16 cellular contexts compared by ENCODE assay signal in the genomic region with DNA sequence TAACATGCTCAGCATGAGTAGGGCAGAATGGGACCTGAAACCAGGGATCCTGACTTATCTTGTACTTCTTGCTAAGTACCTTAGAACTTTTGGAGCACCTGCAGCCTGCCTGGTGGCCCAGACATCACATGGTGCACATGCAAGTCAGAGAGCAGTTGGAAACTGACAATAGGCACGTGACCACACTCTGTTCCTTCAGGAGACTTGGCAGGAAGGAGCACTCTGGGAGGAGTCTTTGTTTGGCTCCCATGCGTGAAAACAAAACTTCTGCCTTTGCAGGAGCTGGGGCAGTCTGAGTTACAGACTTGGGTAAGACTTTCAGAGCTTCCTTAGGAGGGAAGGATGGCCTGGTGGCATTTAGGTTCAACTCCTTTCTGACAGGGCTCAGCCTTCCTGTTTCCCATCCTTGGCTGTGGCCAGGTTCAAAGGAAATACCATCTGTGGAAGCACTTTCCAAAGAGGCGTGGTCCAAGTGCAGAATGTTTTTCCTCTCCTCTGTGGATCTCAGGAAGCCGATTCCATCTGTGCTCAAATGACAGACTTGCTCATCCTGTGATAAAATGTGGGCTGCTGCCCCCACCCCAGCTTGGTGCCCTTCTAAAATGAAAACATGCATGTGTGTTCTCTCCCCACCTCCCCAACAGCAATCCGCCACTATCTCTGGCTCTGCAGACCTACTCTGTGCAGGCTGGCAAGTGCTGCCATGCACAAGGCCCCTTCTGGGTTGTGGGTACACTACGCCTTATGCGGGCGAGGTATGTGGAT. TPM values are rescaled to one million over a fixed set of nuclear protein-coding genes. Genes with fewer than 3 reads are reported as not detected.
A peak's percentile ranks its signal among the peaks of the same experiment; 100 is the strongest.
DNase-seq lines count a peak whose midpoint lies in the region; ATAC-seq and TF ChIP-seq lines count a peak whose summit lies in the region.
"Had no signal": no experiment of that assay in that cellular context is flagged by ENCODE, and none has a peak within 500 bp of the region (broad histone marks: within the 10 kb centered on the region; RNA-seq: fewer than 3 reads in every experiment).

No MANE protein-coding gene starts in this region.

- H3K4me2 ChIP-seq in BLaER1: peak overlapping the region; percentile 27; the same call in 1 of the 2 replicates
- no peak overlapping the region for H3K4me2 ChIP-seq in osteoblast (ENCODE audit: insufficient read depth, low read length)
- H3K4me2 ChIP-seq: KMS-11 had no signal

- intact Hi-C loops in MCF 10A (cut with micrococcal nuclease): no loop called here
- intact Hi-C loops in aorta (cut with DNase I): no loop called here

- H3K27ac ChIP-seq in BLaER1 (no peak overlapping the region), osteoblast (ENCODE audit: low read depth, low read length) (no peak overlapping the region), aorta (ENCODE audit: low read depth in 1 of 2, low read length in 2 of 2) (no peak overlapping the region)
- H3K27ac ChIP-seq: KMS-11 had no signal

- TF ChIP-seq CTCF in MCF 10A (IDR thresholded peaks at IDR 0.05; ENCODE audit: unreplicated experiment) (no peak), fibroblast of pulmonary artery (IDR thresholded peaks at IDR 0.05; ENCODE audit: low read length, missing control alignments) (no peak), osteoblast (IDR thresholded peaks at IDR 0.05; ENCODE audit: extremely low read depth, low read depth, low read length) (no peak)

- peaks cover 9% of the 10 kb centered on the region for H3K4me1 ChIP-seq in BLaER1
- peaks cover 4% of the 10 kb centered on the region for H3K4me1 ChIP-seq in osteoblast (ENCODE audit: insufficient read depth, low read length)
- H3K4me1 ChIP-seq in aorta (ENCODE audit: control insufficient read depth in 1 of 2, insufficient read depth in 2 of 2, low read length in 2 of 2): no peaks in the 10 kb centered on the region

- no peaks in the 10 kb centered on the region for H3K27me3 Mint-ChIP-seq in MCF 10A (ENCODE audit: insufficient read depth, unreplicated experiment)
- H3K27me3 Mint-ChIP-seq in naive thymus-derived CD8-positive, alpha-beta T cell: no peaks in the 10 kb centered on the region

- ATAC-seq in naive thymus-derived CD8-positive, alpha-beta T cell: no peak
- ATAC-seq in HG02885 (IDR thresholded peaks at IDR 0.05; ENCODE audit: poor library complexity, unreplicated experiment): no peak
- ATAC-seq in aorta (ENCODE audit: low FRiP score): no peak
- ATAC-seq: activated CD8-positive, alpha-beta T cell treated with anti-CD3 and anti-CD28 coated beads, Interleukin-2, amount 10 ng/mL, durations not matched to agents 7 days and 5 days; WTC11 had no signal

- no peak overlapping the region for H3K4me3 Mint-ChIP-seq in MCF 10A (ENCODE audit: unreplicated experiment)
- H3K4me3 Mint-ChIP-seq in naive thymus-derived CD8-positive, alpha-beta T cell: no peak overlapping the region
- H3K4me3 Mint-ChIP-seq: activated CD8-positive, alpha-beta T cell treated with anti-CD3 and anti-CD28 coated beads, Interleukin-2, amount 10 ng/mL, durations not matched to agents 7 days and 5 days; WTC11 had no signal

- no peaks in the 10 kb centered on the region for H3K79me2 ChIP-seq in osteoblast (ENCODE audit: insufficient read depth, low read length)

- WGBS in aorta, 2 donors: 60 to 63% methylated on average over 8 of the region's 8 CpGs

- no peak for DNase-seq in MCF 10A (ENCODE audit: unreplicated experiment)
- DNase-seq in fibroblast of pulmonary artery (ENCODE audit: low read depth): peak; percentile 45
- peak; percentile 38 for DNase-seq in osteoblast (ENCODE audit: insufficient read length, low spot score, missing footprints)
- no peak for DNase-seq in naive thymus-derived CD8-positive, alpha-beta T cell
- DNase-seq in aorta: no peak
- DNase-seq in stimulated activated CD8-positive, alpha-beta memory T cell treated with anti-CD3 and anti-CD28 coated beads, Interleukin-4, amount 100 ng/mL, for 48 hours: no peak
- DNase-seq: activated CD8-positive, alpha-beta T cell treated with anti-CD3 and anti-CD28 coated beads, Interleukin-2, amount 10 ng/mL, durations not matched to agents 7 days and 5 days; EL; head of caudate nucleus; midbrain had no signal

- H3K9me3 Mint-ChIP-seq in MCF 10A (ENCODE audit: unreplicated experiment): no peaks in the 10 kb centered on the region
- no peaks in the 10 kb centered on the region for H3K9me3 Mint-ChIP-seq in naive thymus-derived CD8-positive, alpha-beta T cell
- H3K9me3 Mint-ChIP-seq: WTC11 had no signal

- peak overlapping the region; percentile 53 for H3K27ac Mint-ChIP-seq in MCF 10A (ENCODE audit: low read depth, unreplicated experiment)
- H3K27ac Mint-ChIP-seq in naive thymus-derived CD8-positive, alpha-beta T cell: peak overlapping the region in 4 of 10 donors; percentile 9 to 62 (median 24)
- H3K27ac Mint-ChIP-seq: activated CD8-positive, alpha-beta T cell treated with anti-CD3 and anti-CD28 coated beads, Interleukin-2, amount 10 ng/mL, durations not matched to agents 7 days and 5 days; WTC11 had no signal

- POLR2A ChIA-PET in MCF 10A (lab: Yijun Ruan, JAX): interaction anchor here (0.7 to 5.3 kb wide), 7 partner anchors 10 to 41 kb away, joined by 3 to 65 read pairs (median 6); partner anchors contain the start of genes HNRNPR and ZNF436
- POLR2A ChIA-PET in naive thymus-derived CD8-positive, alpha-beta T cell (lab: Charles Lee): interaction anchor here (0.6 to 0.7 kb wide), 3 partner anchors 75 to 1864 kb away, joined by 3 to 6 read pairs (median 6); no protein-coding TSS in a partner anchor

- no peaks in the 10 kb centered on the region for H3K27me3 ChIP-seq in BLaER1
- H3K27me3 ChIP-seq in osteoblast (ENCODE audit: insufficient read depth, low read length): no peaks in the 10 kb centered on the region
- no peaks in the 10 kb centered on the region for H3K27me3 ChIP-seq in aorta (ENCODE audit: control insufficient read depth in 1 of 2, insufficient read depth in 2 of 2, low read length in 1 of 2)
- H3K27me3 ChIP-seq: Peyer's patch, upper lobe of left lung had no signal

- H3K4me1 Mint-ChIP-seq in MCF 10A (ENCODE audit: insufficient read depth, unreplicated experiment): peaks cover 19% of the 10 kb centered on the region
- H3K4me1 Mint-ChIP-seq in naive thymus-derived CD8-positive, alpha-beta T cell: no peaks in the 10 kb centered on the region
- H3K4me1 Mint-ChIP-seq: WTC11 had no signal

- no TSS peak for BruUV-seq in MCF 10A (replicated peaks; lab: Mats Ljungman, UMichigan)

- no peaks in the 10 kb centered on the region for H4K20me1 ChIP-seq in BLaER1
- no peaks in the 10 kb centered on the region for H4K20me1 ChIP-seq in osteoblast (ENCODE audit: insufficient read depth, low read length)

- H3K4me3 ChIP-seq in BLaER1: no peak overlapping the region
- no peak overlapping the region for H3K4me3 ChIP-seq in fibroblast of pulmonary artery (replicated peaks; ENCODE audit: low read depth, low read length)
- H3K4me3 ChIP-seq in osteoblast (ENCODE audit: insufficient read depth, low read length): no peak overlapping the region
- no peak overlapping the region for H3K4me3 ChIP-seq in aorta (ENCODE audit: low read length in 2 of 2)
- H3K4me3 ChIP-seq: Peyer's patch, upper lobe of left lung had no signal

- no peak overlapping the region for H3K9ac ChIP-seq in BLaER1
- H3K9ac ChIP-seq: KMS-11 had no signal

- no peaks in the 10 kb centered on the region for H3K9me3 ChIP-seq in BLaER1
- H3K9me3 ChIP-seq in osteoblast (ENCODE audit: low read depth, low read length): no peaks in the 10 kb centered on the region
- H3K9me3 ChIP-seq in aorta (ENCODE audit: control insufficient read depth, low read length): no peaks in the 10 kb centered on the region
- H3K9me3 ChIP-seq: Peyer's patch, upper lobe of left lung had no signal

- no peaks in the 10 kb centered on the region for H3K36me3 Mint-ChIP-seq in MCF 10A (ENCODE audit: insufficient read depth, unreplicated experiment)
- H3K36me3 Mint-ChIP-seq in naive thymus-derived CD8-positive, alpha-beta T cell: peaks cover 0 to 39% (median 12%) of the 10 kb centered on the region in 3 donors
- H3K36me3 Mint-ChIP-seq: WTC11 had no signal

- no peaks in the 10 kb centered on the region for H3K36me3 ChIP-seq in BLaER1
- H3K36me3 ChIP-seq in osteoblast (ENCODE audit: insufficient read depth, low read length): no peaks in the 10 kb centered on the region
- peaks cover 0 to 1% of the 10 kb centered on the region in 2 donors for H3K36me3 ChIP-seq in aorta (ENCODE audit: control insufficient read depth in 1 of 2, insufficient read depth in 2 of 2, low read length in 1 of 2)
- H3K36me3 ChIP-seq: Peyer's patch had no signal

- no peak overlapping the region for H2AFZ ChIP-seq in osteoblast (ENCODE audit: low read length)

- CTCF ChIA-PET in MCF 10A (lab: Yijun Ruan, JAX): interaction anchor here (0.9 kb wide), 1 partner anchor 284 kb away, joined by 3 read pairs; no protein-coding TSS in a partner anchor

RNA-seq across cellular contexts. Expression of gene ZNF436, which starts 14.1 kb away (rescaled TPM):
- total RNA-seq in MCF 10A (2022) (6.5 and 8.0 TPM in 2 replicates), osteoblast (32.4 and 32.9 TPM in 2 replicates), aorta (10 to 100 TPM; 12.5 to 35.4 TPM)
- 1 to 10 TPM; 8.5 to 8.9 TPM for total RNA-seq in naive thymus-derived CD8-positive, alpha-beta T cell
- polyA plus RNA-seq in naive thymus-derived CD8-positive, alpha-beta T cell: 1 to 10 TPM; 1.8 to 3.9 (median 2.0) TPM
- 1 to 10 TPM; 3.6 to 5.1 TPM for polyA plus RNA-seq in aorta

RNA-seq across cellular contexts. Expression of gene HNRNPR, which starts 39.6 kb away (rescaled TPM):
- total RNA-seq in MCF 10A (2022) (128 and 152 TPM in 2 replicates), osteoblast (69.5 and 70.6 TPM in 2 replicates), aorta (100 to 1,000 TPM; 113 to 120 TPM)
- 100 to 1,000 TPM; 115 to 120 TPM for total RNA-seq in naive thymus-derived CD8-positive, alpha-beta T cell
- 100 to 1,000 TPM; 182 to 193 (median 184) TPM for polyA plus RNA-seq in naive thymus-derived CD8-positive, alpha-beta T cell
- polyA plus RNA-seq in aorta: 10 to 100 TPM; 56.6 to 69.1 TPM

RNA-seq across cellular contexts. Expression of gene TCEA3, which starts 40.8 kb away (rescaled TPM):
- total RNA-seq in MCF 10A (2022): 0.49 and 1.5 TPM in 2 replicates
- total RNA-seq in osteoblast: 28.9 and 31.5 TPM in 2 replicates
- total RNA-seq in naive thymus-derived CD8-positive, alpha-beta T cell: 10 to 100 TPM; 32.4 to 37.7 TPM
- 10 to 100 TPM; 22.5 to 44.4 (median 30.1) TPM for polyA plus RNA-seq in naive thymus-derived CD8-positive, alpha-beta T cell
- 10 to 100 TPM; 25.7 to 51.3 TPM for total RNA-seq in aorta
- polyA plus RNA-seq in aorta: 10 to 100 TPM; 31.2 to 37.3 TPM

Comparison
In these comparisons a context has a peak if more than half of its experiments do, and no peak if none do; other contexts are left out.
1. DNase-seq: peak in fibroblast of pulmonary artery (single experiment) and osteoblast (single experiment); none in MCF 10A (single experiment), naive thymus-derived CD8-positive, alpha-beta T cell (0 of 10), aorta (0 of 2) and stimulated activated CD8-positive, alpha-beta memory T cell treated with anti-CD3 and anti-CD28 coated beads, Interleukin-4, amount 100 ng/mL, for 48 hours (single experiment).
2. RNA of gene TCEA3, which starts 40.8 kb away (total RNA-seq): 25.7 to 51.3 TPM in aorta, 32.4 to 37.7 TPM in naive thymus-derived CD8-positive, alpha-beta T cell and 28.9 to 31.5 TPM in osteoblast; 0.49 to 1.5 TPM in MCF 10A; every median in the first group is over 10 times any median in the second.